ENCODE assay signal across 16 cellular contexts in genomic region chr6:109790131-109790530, GRCh38.
DNase-seq lines count a peak whose midpoint lies in the region; ATAC-seq and TF ChIP-seq lines count a peak whose summit lies in the region.
"Had no signal": no experiment of that assay in that cellular context is flagged by ENCODE, and none has a peak within 500 bp of the region (broad histone marks: within the 10 kb centered on the region; RNA-seq: fewer than 3 reads in every experiment).

No MANE protein-coding gene starts in this region.

- TF ChIP-seq CTCF in HFF-Myc (IDR thresholded peaks at IDR 0.05; ENCODE audit: low read depth, low read length, missing control alignments) (no peak), suprapubic skin (IDR thresholded peaks at IDR 0.05) (no peak), GM13976 (IDR thresholded peaks at IDR 0.05; ENCODE audit: borderline replicate concordance, control extremely low read depth, extremely low read depth, insufficient read depth, missing control alignments) (no peak)

- no peaks in the 10 kb centered on the region for H3K27me3 Mint-ChIP-seq in effector memory CD8-positive, alpha-beta T cell
- H3K27me3 Mint-ChIP-seq: naive thymus-derived CD8-positive, alpha-beta T cell; stimulated activated naive CD8-positive, alpha-beta T cell treated with anti-CD3 and anti-CD28 coated beads, Interleukin-15, Interleukin-2, amounts not matched to agents 100 ng/mL and 50 ng/mL, for 24 hours; T-cell had no signal

- no peak for TF ChIP-seq EP300 in suprapubic skin (IDR thresholded peaks at IDR 0.05)

- H3K9me3 Mint-ChIP-seq in effector memory CD8-positive, alpha-beta T cell, result no peaks in the 10 kb centered on the region
- H3K9me3 Mint-ChIP-seq: naive thymus-derived CD8-positive, alpha-beta T cell; stimulated activated naive CD8-positive, alpha-beta T cell treated with anti-CD3 and anti-CD28 coated beads, Interleukin-15, Interleukin-2, amounts not matched to agents 100 ng/mL and 50 ng/mL, for 24 hours; T-cell had no signal

- H3K27ac Mint-ChIP-seq in effector memory CD8-positive, alpha-beta T cell, result no peak overlapping the region
- H3K27ac Mint-ChIP-seq: naive thymus-derived CD8-positive, alpha-beta T cell; stimulated activated naive CD8-positive, alpha-beta T cell treated with anti-CD3 and anti-CD28 coated beads, Interleukin-15, Interleukin-2, amounts not matched to agents 100 ng/mL and 50 ng/mL, for 24 hours; T-cell had no signal

- no peak overlapping the region for H3K27ac ChIP-seq in suprapubic skin
- H3K27ac ChIP-seq: dorsolateral prefrontal cortex had no signal

- no peak overlapping the region for H3K4me3 Mint-ChIP-seq in effector memory CD8-positive, alpha-beta T cell
- H3K4me3 Mint-ChIP-seq: naive thymus-derived CD8-positive, alpha-beta T cell; stimulated activated naive CD8-positive, alpha-beta T cell treated with anti-CD3 and anti-CD28 coated beads, Interleukin-15, Interleukin-2, amounts not matched to agents 100 ng/mL and 50 ng/mL, for 24 hours; T-cell had no signal

- H3K4me3 ChIP-seq in HFF-Myc (replicated peaks; ENCODE audit: low read depth, low read length), result no peak overlapping the region
- no peak overlapping the region for H3K4me3 ChIP-seq in suprapubic skin
- H3K4me3 ChIP-seq: dorsolateral prefrontal cortex had no signal

- H3K4me1 Mint-ChIP-seq in effector memory CD8-positive, alpha-beta T cell (ENCODE audit: low read depth in 2 of 2), result no peaks in the 10 kb centered on the region
- H3K4me1 Mint-ChIP-seq: T-cell had no signal

- H3K36me3 Mint-ChIP-seq in effector memory CD8-positive, alpha-beta T cell (ENCODE audit: insufficient read depth), result peaks cover 25% of the 10 kb centered on the region

- peak; percentile 24 for DNase-seq in HFF-Myc (ENCODE audit: extremely low read depth, low read depth)
- peak; percentile 31 for DNase-seq in amniotic epithelial cell (ENCODE audit: low read depth)
- DNase-seq in hepatic stellate cell (ENCODE audit: low spot score), result peak; percentile 49
- no peak for DNase-seq in suprapubic skin (ENCODE audit: low spot score in 2 of 2)
- DNase-seq in NCI-H1105 treated with DMSO at 0.1 percent for 48 hours (lab: John Stamatoyannopoulos, UW), result no peak
- DNase-seq in effector memory CD8-positive, alpha-beta T cell, result no peak
- no peak for DNase-seq in GM13976 (ENCODE audit: low spot score)
- DNase-seq: activated CD4-positive, CD25-positive, alpha-beta regulatory T cell treated with anti-CD3 and anti-CD28 coated beads, Interleukin-2, amount 50 U/mL, for 72 hours; activated T-cell treated with anti-CD3 and anti-CD28 coated beads for 4 hours; dorsolateral prefrontal cortex; left colon; naive thymus-derived CD8-positive, alpha-beta T cell; NCI-H1436 treated with DMSO at 0.1 percent for 48 hours; NCI-H446; T-cell had no signal

- WGBS in suprapubic skin, result 56% methylated on average over 1 of the region's 1 CpG

- peaks cover 22% of the 10 kb centered on the region for H3K4me1 ChIP-seq in suprapubic skin

- H3K9me3 ChIP-seq in suprapubic skin, result no peaks in the 10 kb centered on the region

- no peak for TF ChIP-seq POLR2A in suprapubic skin (IDR thresholded peaks at IDR 0.05)

- ATAC-seq in effector memory CD8-positive, alpha-beta T cell (replicated peaks), result no peak
- ATAC-seq: left colon; naive thymus-derived CD8-positive, alpha-beta T cell; T-cell had no signal

- H3K27me3 ChIP-seq in suprapubic skin, result no peaks in the 10 kb centered on the region
- H3K27me3 ChIP-seq: dorsolateral prefrontal cortex had no signal

- H3K36me3 ChIP-seq in suprapubic skin, result peaks cover 31% of the 10 kb centered on the region

- in situ Hi-C loops in GM13976 (cut with MboI; ENCODE audit: low sequenced_read_pairs, unreplicated experiment), result no loop called here

Comparison
In these comparisons a context has a peak if more than half of its experiments do, and no peak if none do; other contexts are left out.
1. DNase-seq: peak in HFF-Myc (single experiment), amniotic epithelial cell (single experiment) and hepatic stellate cell (single experiment); none in suprapubic skin (0 of 2), NCI-H1105 treated with DMSO at 0.1 percent for 48 hours (single experiment), effector memory CD8-positive, alpha-beta T cell (0 of 3) and GM13976 (single experiment).